Comparison of ENCODE assay signal across 1 cellular context in the genomic region with DNA sequence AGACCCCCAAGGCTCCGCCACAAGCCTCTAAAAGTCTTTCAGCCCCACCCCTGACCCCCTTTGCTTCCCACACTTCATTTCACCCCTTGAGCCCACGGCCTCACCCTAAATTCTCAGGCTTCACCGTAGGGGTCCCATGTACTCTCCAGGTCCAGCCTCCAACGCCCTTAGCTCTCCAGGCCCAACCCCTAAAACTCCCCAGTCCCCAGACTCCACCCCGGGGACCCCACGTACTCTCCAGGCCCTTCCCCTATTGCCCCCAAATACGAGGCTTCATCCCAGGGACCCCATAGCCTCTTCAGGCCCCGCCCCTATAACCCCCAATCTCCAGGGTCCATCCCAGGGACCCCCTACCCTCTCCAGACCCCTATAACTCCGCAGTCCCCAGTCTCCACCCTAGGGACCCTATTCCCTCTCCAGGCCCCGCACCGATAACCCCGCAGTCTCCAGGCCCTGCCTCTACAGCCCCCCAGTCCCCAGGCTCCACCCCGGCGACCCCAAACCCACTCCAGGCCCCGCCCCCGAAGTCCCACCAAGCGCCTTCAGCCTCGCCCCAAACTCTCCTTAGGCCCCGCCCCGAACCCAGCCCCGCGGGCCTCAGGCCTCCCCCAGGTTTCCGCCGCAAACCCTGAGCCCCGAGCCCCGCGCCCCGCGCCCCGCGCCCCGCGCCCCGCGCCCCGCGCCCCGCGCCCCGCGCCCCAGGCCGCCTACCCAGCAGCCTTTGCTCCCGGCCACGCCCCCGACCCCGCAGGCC.
A peak's percentile ranks its signal among the peaks of the same experiment; 100 is the strongest.
TF ChIP-seq lines count a peak whose summit lies in the region.

No MANE protein-coding gene starts in this region.

TF ChIP-seq in HepG2, 621 proteins besides CTCF, POLR2A, EP300 and RAD21:
- TF ChIP-seq E2F2 (CRISPR knock-in tag; IDR thresholded peaks at IDR 0.05; ENCODE audit: borderline replicate concordance): no peak
- TF ChIP-seq CCDC6 (CRISPR knock-in tag; IDR thresholded peaks at IDR 0.05): 0 out of 2 replicates have a peak, but pooled peaks have one; percentile 16
